ENCODE assay signal across 2 cellular contexts in the genomic region with DNA sequence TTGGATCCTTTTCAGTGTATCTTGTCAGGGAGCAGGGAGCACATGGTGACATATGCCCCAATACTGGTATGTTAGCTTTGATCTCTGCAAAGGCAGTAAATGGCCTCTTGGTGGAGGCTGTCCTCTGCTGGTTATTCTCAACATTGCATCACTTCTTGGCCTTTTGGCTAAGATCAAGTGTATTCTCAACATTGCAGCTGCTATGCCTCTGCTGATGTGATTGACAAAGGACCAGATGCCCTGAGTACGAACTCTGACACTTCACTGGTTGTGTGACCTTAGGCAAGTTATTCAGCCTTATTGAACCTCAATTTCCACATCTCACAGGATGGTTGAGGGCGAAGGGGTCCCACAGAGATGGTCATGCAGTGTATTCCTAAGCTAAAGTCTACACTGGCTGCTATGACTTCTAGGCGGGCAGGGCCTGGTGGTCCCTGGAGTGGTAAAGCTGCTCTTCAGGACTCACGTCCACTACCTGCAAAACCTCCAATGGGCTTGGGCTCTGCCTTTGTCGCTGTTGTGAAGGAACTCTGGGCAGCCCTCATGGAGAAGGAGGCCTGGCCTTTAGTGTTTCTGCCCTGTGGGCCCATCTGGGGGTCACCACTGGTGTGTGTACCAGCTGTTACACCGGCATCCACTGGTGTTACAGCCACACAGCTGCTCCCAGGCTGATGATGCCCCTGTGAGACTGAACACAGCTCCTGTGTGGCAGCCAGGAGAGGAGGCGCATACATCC.
A peak's percentile ranks its signal among the peaks of the same experiment; 100 is the strongest.
TF ChIP-seq lines count a peak whose summit lies in the region.

No MANE protein-coding gene starts in this region.

TF ChIP-seq in WTC11, 78 proteins besides CTCF, POLR2A, EP300 and RAD21 (continued from another document):
- TF ChIP-seq, protein P1, sequence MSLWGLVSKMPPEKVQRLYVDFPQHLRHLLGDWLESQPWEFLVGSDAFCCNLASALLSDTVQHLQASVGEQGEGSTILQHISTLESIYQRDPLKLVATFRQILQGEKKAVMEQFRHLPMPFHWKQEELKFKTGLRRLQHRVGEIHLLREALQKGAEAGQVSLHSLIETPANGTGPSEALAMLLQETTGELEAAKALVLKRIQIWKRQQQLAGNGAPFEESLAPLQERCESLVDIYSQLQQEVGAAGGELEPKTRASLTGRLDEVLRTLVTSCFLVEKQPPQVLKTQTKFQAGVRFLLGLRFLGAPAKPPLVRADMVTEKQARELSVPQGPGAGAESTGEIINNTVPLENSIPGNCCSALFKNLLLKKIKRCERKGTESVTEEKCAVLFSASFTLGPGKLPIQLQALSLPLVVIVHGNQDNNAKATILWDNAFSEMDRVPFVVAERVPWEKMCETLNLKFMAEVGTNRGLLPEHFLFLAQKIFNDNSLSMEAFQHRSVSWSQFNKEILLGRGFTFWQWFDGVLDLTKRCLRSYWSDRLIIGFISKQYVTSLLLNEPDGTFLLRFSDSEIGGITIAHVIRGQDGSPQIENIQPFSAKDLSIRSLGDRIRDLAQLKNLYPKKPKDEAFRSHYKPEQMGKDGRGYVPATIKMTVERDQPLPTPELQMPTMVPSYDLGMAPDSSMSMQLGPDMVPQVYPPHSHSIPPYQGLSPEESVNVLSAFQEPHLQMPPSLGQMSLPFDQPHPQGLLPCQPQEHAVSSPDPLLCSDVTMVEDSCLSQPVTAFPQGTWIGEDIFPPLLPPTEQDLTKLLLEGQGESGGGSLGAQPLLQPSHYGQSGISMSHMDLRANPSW (CRISPR knock-in tag; conservative IDR thresholded peaks at IDR 0.05; ENCODE audit: low read depth), result no peak
- TF ChIP-seq ZNF396 (CRISPR knock-in tag; IDR thresholded peaks at IDR 0.05; ENCODE audit: borderline replicate concordance), result no peak
- no peak for TF ChIP-seq TP53 (CRISPR knock-in tag; IDR thresholded peaks at IDR 0.05)
- no peak for TF ChIP-seq RELA (CRISPR knock-in tag; IDR thresholded peaks at IDR 0.05; ENCODE audit: borderline replicate concordance)
- TF ChIP-seq TEAD1 (CRISPR knock-in tag; IDR thresholded peaks at IDR 0.05), result 0 out of 2 replicates have a peak, but pooled peaks have one; percentile 37
- TF ChIP-seq, protein P2, sequence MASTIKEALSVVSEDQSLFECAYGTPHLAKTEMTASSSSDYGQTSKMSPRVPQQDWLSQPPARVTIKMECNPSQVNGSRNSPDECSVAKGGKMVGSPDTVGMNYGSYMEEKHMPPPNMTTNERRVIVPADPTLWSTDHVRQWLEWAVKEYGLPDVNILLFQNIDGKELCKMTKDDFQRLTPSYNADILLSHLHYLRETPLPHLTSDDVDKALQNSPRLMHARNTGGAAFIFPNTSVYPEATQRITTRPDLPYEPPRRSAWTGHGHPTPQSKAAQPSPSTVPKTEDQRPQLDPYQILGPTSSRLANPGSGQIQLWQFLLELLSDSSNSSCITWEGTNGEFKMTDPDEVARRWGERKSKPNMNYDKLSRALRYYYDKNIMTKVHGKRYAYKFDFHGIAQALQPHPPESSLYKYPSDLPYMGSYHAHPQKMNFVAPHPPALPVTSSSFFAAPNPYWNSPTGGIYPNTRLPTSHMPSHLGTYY (CRISPR knock-in tag; IDR thresholded peaks at IDR 0.05), result no peak
- no peak for TF ChIP-seq ATF1 (CRISPR knock-in tag; IDR thresholded peaks at IDR 0.05)
- TF ChIP-seq PRRX2 (CRISPR knock-in tag; IDR thresholded peaks at IDR 0.05), result no peak
TF ChIP-seq in WTC11: peak in this region for 2.

TF ChIP-seq in H1, 55 proteins besides CTCF, POLR2A, EP300 and RAD21 (continued from another document):
- TF ChIP-seq, protein P3, sequence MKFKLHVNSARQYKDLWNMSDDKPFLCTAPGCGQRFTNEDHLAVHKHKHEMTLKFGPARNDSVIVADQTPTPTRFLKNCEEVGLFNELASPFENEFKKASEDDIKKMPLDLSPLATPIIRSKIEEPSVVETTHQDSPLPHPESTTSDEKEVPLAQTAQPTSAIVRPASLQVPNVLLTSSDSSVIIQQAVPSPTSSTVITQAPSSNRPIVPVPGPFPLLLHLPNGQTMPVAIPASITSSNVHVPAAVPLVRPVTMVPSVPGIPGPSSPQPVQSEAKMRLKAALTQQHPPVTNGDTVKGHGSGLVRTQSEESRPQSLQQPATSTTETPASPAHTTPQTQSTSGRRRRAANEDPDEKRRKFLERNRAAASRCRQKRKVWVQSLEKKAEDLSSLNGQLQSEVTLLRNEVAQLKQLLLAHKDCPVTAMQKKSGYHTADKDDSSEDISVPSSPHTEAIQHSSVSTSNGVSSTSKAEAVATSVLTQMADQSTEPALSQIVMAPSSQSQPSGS (IDR thresholded peaks at IDR 0.05; ENCODE audit: low read length), result 0 out of 2 replicates have a peak, but pooled peaks have one; percentile 23
- peak; percentile 75 for TF ChIP-seq TEAD4 (IDR thresholded peaks at IDR 0.05; ENCODE audit: low read depth, low read length)
- TF ChIP-seq CBX5 (IDR thresholded peaks at IDR 0.05; ENCODE audit: low read depth, low read length), result no peak
- TF ChIP-seq CREB1 (IDR thresholded peaks at IDR 0.05), result 0 out of 2 replicates have a peak, but pooled peaks have one; percentile 21
- TF ChIP-seq GTF2F1 (IDR thresholded peaks at IDR 0.05; ENCODE audit: borderline replicate concordance, low read depth, low read length), result no peak
- no peak for TF ChIP-seq KDM5A (IDR thresholded peaks at IDR 0.05; ENCODE audit: low read length)
- TF ChIP-seq BRCA1 (IDR thresholded peaks at IDR 0.05; ENCODE audit: low read depth, low read length), result no peak
- no peak for TF ChIP-seq POLR2AphosphoS5 (IDR thresholded peaks at IDR 0.05; ENCODE audit: low read depth, low read length)
- TF ChIP-seq NRF1 (IDR thresholded peaks at IDR 0.05; ENCODE audit: low read depth, low read length), result no peak
- TF ChIP-seq TBP (IDR thresholded peaks at IDR 0.05; ENCODE audit: low read depth, low read length), result no peak
- TF ChIP-seq JUND (IDR thresholded peaks at IDR 0.05; ENCODE audit: low read length), result peak; percentile 74
- no peak for TF ChIP-seq CBX8 (IDR thresholded peaks at IDR 0.05; ENCODE audit: borderline replicate concordance, low read depth, low read length)
- no peak for TF ChIP-seq TAF1 (IDR thresholded peaks at IDR 0.05; ENCODE audit: low read depth, low read length)
- TF ChIP-seq SP4 (IDR thresholded peaks at IDR 0.05; ENCODE audit: low read length), result no peak
- TF ChIP-seq EZH2 (IDR thresholded peaks at IDR 0.05; ENCODE audit: low read depth, low read length, severe bottlenecking), result no peak
- TF ChIP-seq FOSL1 (IDR thresholded peaks at IDR 0.05; ENCODE audit: insufficient read depth, low read depth, low read length), result no peak
- TF ChIP-seq, protein P4, sequence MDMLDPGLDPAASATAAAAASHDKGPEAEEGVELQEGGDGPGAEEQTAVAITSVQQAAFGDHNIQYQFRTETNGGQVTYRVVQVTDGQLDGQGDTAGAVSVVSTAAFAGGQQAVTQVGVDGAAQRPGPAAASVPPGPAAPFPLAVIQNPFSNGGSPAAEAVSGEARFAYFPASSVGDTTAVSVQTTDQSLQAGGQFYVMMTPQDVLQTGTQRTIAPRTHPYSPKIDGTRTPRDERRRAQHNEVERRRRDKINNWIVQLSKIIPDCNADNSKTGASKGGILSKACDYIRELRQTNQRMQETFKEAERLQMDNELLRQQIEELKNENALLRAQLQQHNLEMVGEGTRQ (IDR thresholded peaks at IDR 0.05; ENCODE audit: low read length), result no peak
- no peak for TF ChIP-seq SUZ12 (IDR thresholded peaks at IDR 0.05; ENCODE audit: low read length)
- TF ChIP-seq TCF12 (IDR thresholded peaks at IDR 0.05; ENCODE audit: low read depth, low read length), result no peak
- peak; percentile 71; the same call in 1 of the 2 replicates for TF ChIP-seq YY1 (IDR thresholded peaks at IDR 0.05; ENCODE audit: low read depth, low read length)
- no peak for TF ChIP-seq ASH2L (IDR thresholded peaks at IDR 0.05; ENCODE audit: low read length)
- TF ChIP-seq CEBPB (IDR thresholded peaks at IDR 0.05; ENCODE audit: low read depth, low read length), result peak; percentile 95
- TF ChIP-seq, protein P5, sequence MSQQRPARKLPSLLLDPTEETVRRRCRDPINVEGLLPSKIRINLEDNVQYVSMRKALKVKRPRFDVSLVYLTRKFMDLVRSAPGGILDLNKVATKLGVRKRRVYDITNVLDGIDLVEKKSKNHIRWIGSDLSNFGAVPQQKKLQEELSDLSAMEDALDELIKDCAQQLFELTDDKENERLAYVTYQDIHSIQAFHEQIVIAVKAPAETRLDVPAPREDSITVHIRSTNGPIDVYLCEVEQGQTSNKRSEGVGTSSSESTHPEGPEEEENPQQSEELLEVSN (IDR thresholded peaks at IDR 0.05), result no peak
- TF ChIP-seq SIN3A (conservative IDR thresholded peaks at IDR 0.05 in 1 of 2, IDR thresholded peaks at IDR 0.05 in 1 of 2; ENCODE audit: low read depth in 1 of 2, low read length in 2 of 2), result peak in 1 of 2 experiments; percentile 64; a peak in 1 of 4 replicates
- TF ChIP-seq RNF2 (IDR thresholded peaks at IDR 0.05; ENCODE audit: borderline replicate concordance, low read depth, low read length, missing control alignments, poor library complexity, severe bottlenecking), result no peak
- no peak for TF ChIP-seq CTBP2 (IDR thresholded peaks at IDR 0.05; ENCODE audit: borderline replicate concordance, insufficient read depth, insufficient read length, low read length)
- no peak for TF ChIP-seq JUN (IDR thresholded peaks at IDR 0.05; ENCODE audit: low read depth, low read length)
- no peak for TF ChIP-seq SAP30 (IDR thresholded peaks at IDR 0.05; ENCODE audit: insufficient read depth, insufficient replicate concordance, low read length)
- TF ChIP-seq, protein P6, sequence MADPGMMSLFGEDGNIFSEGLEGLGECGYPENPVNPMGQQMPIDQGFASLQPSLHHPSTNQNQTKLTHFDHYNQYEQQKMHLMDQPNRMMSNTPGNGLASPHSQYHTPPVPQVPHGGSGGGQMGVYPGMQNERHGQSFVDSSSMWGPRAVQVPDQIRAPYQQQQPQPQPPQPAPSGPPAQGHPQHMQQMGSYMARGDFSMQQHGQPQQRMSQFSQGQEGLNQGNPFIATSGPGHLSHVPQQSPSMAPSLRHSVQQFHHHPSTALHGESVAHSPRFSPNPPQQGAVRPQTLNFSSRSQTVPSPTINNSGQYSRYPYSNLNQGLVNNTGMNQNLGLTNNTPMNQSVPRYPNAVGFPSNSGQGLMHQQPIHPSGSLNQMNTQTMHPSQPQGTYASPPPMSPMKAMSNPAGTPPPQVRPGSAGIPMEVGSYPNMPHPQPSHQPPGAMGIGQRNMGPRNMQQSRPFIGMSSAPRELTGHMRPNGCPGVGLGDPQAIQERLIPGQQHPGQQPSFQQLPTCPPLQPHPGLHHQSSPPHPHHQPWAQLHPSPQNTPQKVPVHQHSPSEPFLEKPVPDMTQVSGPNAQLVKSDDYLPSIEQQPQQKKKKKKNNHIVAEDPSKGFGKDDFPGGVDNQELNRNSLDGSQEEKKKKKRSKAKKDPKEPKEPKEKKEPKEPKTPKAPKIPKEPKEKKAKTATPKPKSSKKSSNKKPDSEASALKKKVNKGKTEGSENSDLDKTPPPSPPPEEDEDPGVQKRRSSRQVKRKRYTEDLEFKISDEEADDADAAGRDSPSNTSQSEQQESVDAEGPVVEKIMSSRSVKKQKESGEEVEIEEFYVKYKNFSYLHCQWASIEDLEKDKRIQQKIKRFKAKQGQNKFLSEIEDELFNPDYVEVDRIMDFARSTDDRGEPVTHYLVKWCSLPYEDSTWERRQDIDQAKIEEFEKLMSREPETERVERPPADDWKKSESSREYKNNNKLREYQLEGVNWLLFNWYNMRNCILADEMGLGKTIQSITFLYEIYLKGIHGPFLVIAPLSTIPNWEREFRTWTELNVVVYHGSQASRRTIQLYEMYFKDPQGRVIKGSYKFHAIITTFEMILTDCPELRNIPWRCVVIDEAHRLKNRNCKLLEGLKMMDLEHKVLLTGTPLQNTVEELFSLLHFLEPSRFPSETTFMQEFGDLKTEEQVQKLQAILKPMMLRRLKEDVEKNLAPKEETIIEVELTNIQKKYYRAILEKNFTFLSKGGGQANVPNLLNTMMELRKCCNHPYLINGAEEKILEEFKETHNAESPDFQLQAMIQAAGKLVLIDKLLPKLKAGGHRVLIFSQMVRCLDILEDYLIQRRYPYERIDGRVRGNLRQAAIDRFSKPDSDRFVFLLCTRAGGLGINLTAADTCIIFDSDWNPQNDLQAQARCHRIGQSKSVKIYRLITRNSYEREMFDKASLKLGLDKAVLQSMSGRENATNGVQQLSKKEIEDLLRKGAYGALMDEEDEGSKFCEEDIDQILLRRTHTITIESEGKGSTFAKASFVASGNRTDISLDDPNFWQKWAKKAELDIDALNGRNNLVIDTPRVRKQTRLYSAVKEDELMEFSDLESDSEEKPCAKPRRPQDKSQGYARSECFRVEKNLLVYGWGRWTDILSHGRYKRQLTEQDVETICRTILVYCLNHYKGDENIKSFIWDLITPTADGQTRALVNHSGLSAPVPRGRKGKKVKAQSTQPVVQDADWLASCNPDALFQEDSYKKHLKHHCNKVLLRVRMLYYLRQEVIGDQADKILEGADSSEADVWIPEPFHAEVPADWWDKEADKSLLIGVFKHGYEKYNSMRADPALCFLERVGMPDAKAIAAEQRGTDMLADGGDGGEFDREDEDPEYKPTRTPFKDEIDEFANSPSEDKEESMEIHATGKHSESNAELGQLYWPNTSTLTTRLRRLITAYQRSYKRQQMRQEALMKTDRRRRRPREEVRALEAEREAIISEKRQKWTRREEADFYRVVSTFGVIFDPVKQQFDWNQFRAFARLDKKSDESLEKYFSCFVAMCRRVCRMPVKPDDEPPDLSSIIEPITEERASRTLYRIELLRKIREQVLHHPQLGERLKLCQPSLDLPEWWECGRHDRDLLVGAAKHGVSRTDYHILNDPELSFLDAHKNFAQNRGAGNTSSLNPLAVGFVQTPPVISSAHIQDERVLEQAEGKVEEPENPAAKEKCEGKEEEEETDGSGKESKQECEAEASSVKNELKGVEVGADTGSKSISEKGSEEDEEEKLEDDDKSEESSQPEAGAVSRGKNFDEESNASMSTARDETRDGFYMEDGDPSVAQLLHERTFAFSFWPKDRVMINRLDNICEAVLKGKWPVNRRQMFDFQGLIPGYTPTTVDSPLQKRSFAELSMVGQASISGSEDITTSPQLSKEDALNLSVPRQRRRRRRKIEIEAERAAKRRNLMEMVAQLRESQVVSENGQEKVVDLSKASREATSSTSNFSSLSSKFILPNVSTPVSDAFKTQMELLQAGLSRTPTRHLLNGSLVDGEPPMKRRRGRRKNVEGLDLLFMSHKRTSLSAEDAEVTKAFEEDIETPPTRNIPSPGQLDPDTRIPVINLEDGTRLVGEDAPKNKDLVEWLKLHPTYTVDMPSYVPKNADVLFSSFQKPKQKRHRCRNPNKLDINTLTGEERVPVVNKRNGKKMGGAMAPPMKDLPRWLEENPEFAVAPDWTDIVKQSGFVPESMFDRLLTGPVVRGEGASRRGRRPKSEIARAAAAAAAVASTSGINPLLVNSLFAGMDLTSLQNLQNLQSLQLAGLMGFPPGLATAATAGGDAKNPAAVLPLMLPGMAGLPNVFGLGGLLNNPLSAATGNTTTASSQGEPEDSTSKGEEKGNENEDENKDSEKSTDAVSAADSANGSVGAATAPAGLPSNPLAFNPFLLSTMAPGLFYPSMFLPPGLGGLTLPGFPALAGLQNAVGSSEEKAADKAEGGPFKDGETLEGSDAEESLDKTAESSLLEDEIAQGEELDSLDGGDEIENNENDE (IDR thresholded peaks at IDR 0.05; ENCODE audit: insufficient replicate concordance, low read length), result no peak
